Comparison of ENCODE assay signal across 8 cellular contexts in the genomic region with DNA sequence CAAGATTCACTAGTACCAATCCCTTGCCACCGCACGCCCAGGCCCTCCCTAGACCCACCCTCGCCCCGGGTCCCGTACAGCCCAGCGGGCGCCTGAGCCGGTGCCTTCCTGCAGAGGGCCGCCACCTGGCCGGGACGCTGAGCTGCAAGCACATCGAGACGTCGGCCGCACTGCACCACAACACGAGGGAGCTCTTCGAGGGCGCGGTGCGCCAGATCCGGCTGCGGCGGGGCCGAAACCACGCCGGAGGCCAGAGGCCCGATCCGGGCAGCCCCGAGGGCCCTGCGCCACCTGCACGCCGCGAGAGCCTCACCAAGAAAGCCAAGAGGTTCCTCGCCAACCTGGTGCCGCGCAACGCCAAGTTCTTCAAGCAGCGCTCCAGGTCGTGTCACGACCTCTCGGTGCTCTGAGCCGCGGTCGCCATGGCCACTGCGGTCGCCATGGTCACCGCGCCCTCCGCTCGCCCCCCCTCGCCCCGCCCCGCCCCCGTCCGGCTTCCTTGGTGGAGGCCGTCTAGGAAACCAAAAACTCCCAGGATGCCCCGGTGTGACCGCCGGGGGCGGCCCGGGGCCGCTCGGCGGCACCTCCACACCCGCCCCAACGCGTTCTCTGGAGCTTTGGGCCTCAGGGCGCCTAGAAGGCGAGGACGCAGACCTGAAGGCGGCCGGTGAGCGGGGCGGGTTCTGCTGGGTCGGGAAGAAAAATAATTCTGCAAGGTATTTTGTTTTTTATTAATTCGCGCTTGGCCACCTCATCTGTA.
A peak's percentile ranks its signal among the peaks of the same experiment; 100 is the strongest.
DNase-seq lines count a peak whose midpoint lies in the region; ATAC-seq and TF ChIP-seq lines count a peak whose summit lies in the region.

No MANE protein-coding gene starts in this region.

- H3K9me3 ChIP-seq in iPS-18c (ENCODE audit: control insufficient read depth, insufficient read depth, low read length) (no peaks in the 10 kb centered on the region), WERI-Rb-1 (ENCODE audit: severe bottlenecking) (no peaks in the 10 kb centered on the region)

- H3K4me3 ChIP-seq in astrocyte of the cerebellum (ENCODE audit: low read depth, low read length) (peak overlapping the region; percentile 51), iPS-18c (ENCODE audit: insufficient read depth, low read depth, low read length) (peak overlapping the region; percentile 59), WERI-Rb-1 (ENCODE audit: low read depth, low read length) (no peak overlapping the region)

- no peaks in the 10 kb centered on the region for H3K27me3 ChIP-seq in WERI-Rb-1 (ENCODE audit: insufficient read depth, low read depth, severe bottlenecking)

- DNase-seq in DMS79 (lab: John Stamatoyannopoulos, UW), result peak; percentile 92
- peak; percentile 63 to 90 (median 68) for DNase-seq in T-helper 1 cell
- DNase-seq in astrocyte of the cerebellum (ENCODE audit: low read depth), result no peak
- DNase-seq in stimulated activated CD4-positive, alpha-beta T cell treated with anti-CD3 and anti-CD28 coated beads, Interleukin-12 subunit alpha, Interleukin-12 subunit beta, amount 100 ng/mL, for 48 hours (ENCODE audit: low read depth in 2 of 3, low spot score in 1 of 3), result peak; percentile 54 to 67 (median 60)
- DNase-seq in WERI-Rb-1, result no peak

- in situ Hi-C loops in astrocyte of the cerebellum (cut with HindIII; ENCODE audit: low sequenced_read_pairs), result no loop called here

- TF ChIP-seq CTCF in LNCAP (IDR thresholded peaks at IDR 0.05), result peak; percentile 29
- TF ChIP-seq CTCF in astrocyte of the cerebellum (IDR thresholded peaks at IDR 0.05; ENCODE audit: low read depth, low read length, missing control alignments), result no peak
- no peak for TF ChIP-seq CTCF in WERI-Rb-1 (IDR thresholded peaks at IDR 0.05; ENCODE audit: low read depth, low read length)

- no peak overlapping the region for H3K27ac ChIP-seq in WERI-Rb-1

- no peaks in the 10 kb centered on the region for H3K36me3 ChIP-seq in WERI-Rb-1

- peak; percentile 45 for ATAC-seq in GM21528 (IDR thresholded peaks at IDR 0.05; ENCODE audit: low FRiP score, unreplicated experiment)

Comparison
In these comparisons a context has a peak if more than half of its experiments do, and no peak if none do; other contexts are left out.
1. DNase-seq: peak in DMS79 (single experiment), T-helper 1 cell (5 of 5) and stimulated activated CD4-positive, alpha-beta T cell treated with anti-CD3 and anti-CD28 coated beads, Interleukin-12 subunit alpha, Interleukin-12 subunit beta, amount 100 ng/mL, for 48 hours (3 of 3); none in astrocyte of the cerebellum (single experiment) and WERI-Rb-1 (single experiment).